ENCODE assay signal across 1 cellular context in genomic region chr1:47690341-47691244, GRCh38.
A peak's percentile ranks its signal among the peaks of the same experiment; 100 is the strongest.
TF ChIP-seq lines count a peak whose summit lies in the region.

No MANE protein-coding gene starts in this region.

TF ChIP-seq in HEK293, 187 proteins besides CTCF, POLR2A, EP300 and RAD21 (continued from another document and continues in another):
- TF ChIP-seq ZNF692 (tag by site-specific recombination; IDR thresholded peaks at IDR 0.05) (peak; percentile 89), ZNF529 (tag by site-specific recombination; IDR thresholded peaks at IDR 0.05; ENCODE audit: insufficient replicate concordance) (no peak), ZNF132 (tag by site-specific recombination; IDR thresholded peaks at IDR 0.05; ENCODE audit: borderline replicate concordance) (no peak), SETDB1 (IDR thresholded peaks at IDR 0.05; ENCODE audit: insufficient read length, low read length) (peak; percentile 30), ZNF214 (tag by site-specific recombination; IDR thresholded peaks at IDR 0.05; ENCODE audit: borderline replicate concordance) (no peak), ZNF747 (tag by site-specific recombination; IDR thresholded peaks at IDR 0.05) (no peak), ZNF76 (tag by site-specific recombination; IDR thresholded peaks at IDR 0.05; ENCODE audit: borderline replicate concordance, low read depth) (0 out of 2 replicates have a peak, but pooled peaks have one; percentile 53), KLF7 (tag by site-specific recombination; IDR thresholded peaks at IDR 0.05; ENCODE audit: borderline replicate concordance) (no peak), ZNF585B (tag by site-specific recombination; IDR thresholded peaks at IDR 0.05) (no peak), MEIS1 (CRISPR knock-in tag; IDR thresholded peaks at IDR 0.05; ENCODE audit: borderline replicate concordance) (no peak), GLI2 (tag by site-specific recombination; IDR thresholded peaks at IDR 0.05; ENCODE audit: borderline replicate concordance, low read depth) (peak; percentile 98), PRDM1 (tag by site-specific recombination; IDR thresholded peaks at IDR 0.05) (no peak), ZBTB6 (tag by site-specific recombination; IDR thresholded peaks at IDR 0.05) (no peak), ZBTB1 (tag by site-specific recombination; IDR thresholded peaks at IDR 0.05) (peak; percentile 94), FEZF1 (tag by site-specific recombination; IDR thresholded peaks at IDR 0.05) (peak; percentile 88), ZNF530 (tag by site-specific recombination; IDR thresholded peaks at IDR 0.05; ENCODE audit: low read depth) (no peak), ZBTB20 (tag by site-specific recombination; IDR thresholded peaks at IDR 0.05) (peak; percentile 51; the same call in 1 of the 2 replicates), ZNF473 (tag by site-specific recombination; IDR thresholded peaks at IDR 0.05) (no peak), ZNF433 (tag by site-specific recombination; IDR thresholded peaks at IDR 0.05; ENCODE audit: low read depth) (no peak), ZNF596 (tag by site-specific recombination; IDR thresholded peaks at IDR 0.05) (0 out of 2 replicates have a peak, but pooled peaks have one; percentile 21), SP2 (tag by site-specific recombination; IDR thresholded peaks at IDR 0.05) (peak; percentile 37; the same call in 1 of the 2 replicates), ZNF629 (tag by site-specific recombination; IDR thresholded peaks at IDR 0.05) (peak; percentile 99), ZNF518A (tag by site-specific recombination; conservative IDR thresholded peaks at IDR 0.05; ENCODE audit: low read depth) (peak; percentile 72), ZSCAN30 (tag by site-specific recombination; IDR thresholded peaks at IDR 0.05) (0 out of 2 replicates have a peak, but pooled peaks have one; percentile 45), ZBTB44 (tag by site-specific recombination; IDR thresholded peaks at IDR 0.05) (peak; percentile 56; the same call in 1 of the 2 replicates), TCF7L2 (IDR thresholded peaks at IDR 0.05; ENCODE audit: borderline replicate concordance, low read depth, low read length) (no peak), ZNF366 (tag by site-specific recombination; conservative IDR thresholded peaks at IDR 0.05) (peak; percentile 99), ZNF776 (tag by site-specific recombination; IDR thresholded peaks at IDR 0.05; ENCODE audit: borderline replicate concordance) (no peak), ZNF184 (tag by site-specific recombination; IDR thresholded peaks at IDR 0.05) (peak; percentile 65; the same call in 1 of the 2 replicates), ZNF521 (tag by site-specific recombination; IDR thresholded peaks at IDR 0.05) (no peak), ZNF426 (tag by site-specific recombination; IDR thresholded peaks at IDR 0.05) (no peak), HOXC10 (CRISPR knock-in tag; IDR thresholded peaks at IDR 0.05) (no peak), ZNF239 (tag by site-specific recombination; IDR thresholded peaks at IDR 0.05) (peak; percentile 76; the same call in 1 of the 2 replicates), ZNF548 (tag by site-specific recombination; IDR thresholded peaks at IDR 0.05) (no peak), GLIS2 (tag by site-specific recombination; IDR thresholded peaks at IDR 0.05) (peak; percentile 68), ZNF248 (tag by site-specific recombination; IDR thresholded peaks at IDR 0.05) (no peak), ZNF169 (tag by site-specific recombination; IDR thresholded peaks at IDR 0.05) (no peak), PRDM6 (tag by site-specific recombination; IDR thresholded peaks at IDR 0.05) (no peak; the same call in 1 of the 2 replicates), ZNF658 (tag by site-specific recombination; IDR thresholded peaks at IDR 0.05) (no peak), ZXDB (tag by site-specific recombination; IDR thresholded peaks at IDR 0.05) (peak; percentile 93), ELK4 (IDR thresholded peaks at IDR 0.05; ENCODE audit: borderline replicate concordance, low read depth, low read length) (no peak)
- TF ChIP-seq, protein P1, sequence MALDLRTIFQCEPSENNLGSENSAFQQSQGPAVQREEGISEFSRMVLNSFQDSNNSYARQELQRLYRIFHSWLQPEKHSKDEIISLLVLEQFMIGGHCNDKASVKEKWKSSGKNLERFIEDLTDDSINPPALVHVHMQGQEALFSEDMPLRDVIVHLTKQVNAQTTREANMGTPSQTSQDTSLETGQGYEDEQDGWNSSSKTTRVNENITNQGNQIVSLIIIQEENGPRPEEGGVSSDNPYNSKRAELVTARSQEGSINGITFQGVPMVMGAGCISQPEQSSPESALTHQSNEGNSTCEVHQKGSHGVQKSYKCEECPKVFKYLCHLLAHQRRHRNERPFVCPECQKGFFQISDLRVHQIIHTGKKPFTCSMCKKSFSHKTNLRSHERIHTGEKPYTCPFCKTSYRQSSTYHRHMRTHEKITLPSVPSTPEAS (tag by site-specific recombination; IDR thresholded peaks at IDR 0.05): no peak
- TF ChIP-seq, protein P2, sequence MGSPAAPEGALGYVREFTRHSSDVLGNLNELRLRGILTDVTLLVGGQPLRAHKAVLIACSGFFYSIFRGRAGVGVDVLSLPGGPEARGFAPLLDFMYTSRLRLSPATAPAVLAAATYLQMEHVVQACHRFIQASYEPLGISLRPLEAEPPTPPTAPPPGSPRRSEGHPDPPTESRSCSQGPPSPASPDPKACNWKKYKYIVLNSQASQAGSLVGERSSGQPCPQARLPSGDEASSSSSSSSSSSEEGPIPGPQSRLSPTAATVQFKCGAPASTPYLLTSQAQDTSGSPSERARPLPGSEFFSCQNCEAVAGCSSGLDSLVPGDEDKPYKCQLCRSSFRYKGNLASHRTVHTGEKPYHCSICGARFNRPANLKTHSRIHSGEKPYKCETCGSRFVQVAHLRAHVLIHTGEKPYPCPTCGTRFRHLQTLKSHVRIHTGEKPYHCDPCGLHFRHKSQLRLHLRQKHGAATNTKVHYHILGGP (tag by site-specific recombination; IDR thresholded peaks at IDR 0.05): peak; percentile 15; the same call in 1 of the 2 replicates
- TF ChIP-seq, protein P3, sequence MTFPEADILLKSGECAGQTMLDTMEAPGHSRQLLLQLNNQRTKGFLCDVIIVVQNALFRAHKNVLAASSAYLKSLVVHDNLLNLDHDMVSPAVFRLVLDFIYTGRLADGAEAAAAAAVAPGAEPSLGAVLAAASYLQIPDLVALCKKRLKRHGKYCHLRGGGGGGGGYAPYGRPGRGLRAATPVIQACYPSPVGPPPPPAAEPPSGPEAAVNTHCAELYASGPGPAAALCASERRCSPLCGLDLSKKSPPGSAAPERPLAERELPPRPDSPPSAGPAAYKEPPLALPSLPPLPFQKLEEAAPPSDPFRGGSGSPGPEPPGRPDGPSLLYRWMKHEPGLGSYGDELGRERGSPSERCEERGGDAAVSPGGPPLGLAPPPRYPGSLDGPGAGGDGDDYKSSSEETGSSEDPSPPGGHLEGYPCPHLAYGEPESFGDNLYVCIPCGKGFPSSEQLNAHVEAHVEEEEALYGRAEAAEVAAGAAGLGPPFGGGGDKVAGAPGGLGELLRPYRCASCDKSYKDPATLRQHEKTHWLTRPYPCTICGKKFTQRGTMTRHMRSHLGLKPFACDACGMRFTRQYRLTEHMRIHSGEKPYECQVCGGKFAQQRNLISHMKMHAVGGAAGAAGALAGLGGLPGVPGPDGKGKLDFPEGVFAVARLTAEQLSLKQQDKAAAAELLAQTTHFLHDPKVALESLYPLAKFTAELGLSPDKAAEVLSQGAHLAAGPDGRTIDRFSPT (tag by site-specific recombination; IDR thresholded peaks at IDR 0.05): peak; percentile 98
- TF ChIP-seq, protein P4, sequence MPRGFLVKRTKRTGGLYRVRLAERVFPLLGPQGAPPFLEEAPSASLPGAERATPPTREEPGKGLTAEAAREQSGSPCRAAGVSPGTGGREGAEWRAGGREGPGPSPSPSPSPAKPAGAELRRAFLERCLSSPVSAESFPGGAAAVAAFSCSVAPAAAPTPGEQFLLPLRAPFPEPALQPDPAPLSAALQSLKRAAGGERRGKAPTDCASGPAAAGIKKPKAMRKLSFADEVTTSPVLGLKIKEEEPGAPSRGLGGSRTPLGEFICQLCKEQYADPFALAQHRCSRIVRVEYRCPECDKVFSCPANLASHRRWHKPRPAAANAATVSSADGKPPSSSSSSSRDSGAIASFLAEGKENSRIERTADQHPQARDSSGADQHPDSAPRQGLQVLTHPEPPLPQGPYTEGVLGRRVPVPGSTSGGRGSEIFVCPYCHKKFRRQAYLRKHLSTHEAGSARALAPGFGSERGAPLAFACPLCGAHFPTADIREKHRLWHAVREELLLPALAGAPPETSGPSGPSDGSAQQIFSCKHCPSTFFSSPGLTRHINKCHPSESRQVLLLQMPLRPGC (tag by site-specific recombination; IDR thresholded peaks at IDR 0.05): peak; percentile 99
